Comparison of ENCODE assay signal across 9 cellular contexts in the genomic region with DNA sequence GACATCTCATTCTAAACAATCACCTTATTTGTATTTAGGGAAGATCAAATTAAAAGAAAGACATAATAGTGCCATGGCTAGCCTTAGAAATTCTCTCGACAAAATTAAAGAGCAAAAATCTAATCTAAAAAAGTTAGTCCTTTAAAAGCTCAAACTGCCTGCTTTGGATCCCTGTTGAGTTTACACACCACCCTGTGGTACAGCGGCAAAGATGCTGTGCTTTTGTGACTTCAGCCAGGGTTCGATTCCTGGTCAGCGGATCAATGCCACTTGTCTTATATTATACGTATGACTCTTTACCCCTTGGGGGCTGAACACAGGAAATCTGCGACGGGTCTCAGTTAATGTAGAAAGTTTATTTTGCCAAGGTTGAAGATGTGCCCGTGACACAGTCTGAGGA.
"Had no signal": no experiment of that assay in that cellular context is flagged by ENCODE, and none has a peak within 500 bp of the region (broad histone marks: within the 10 kb centered on the region; RNA-seq: fewer than 3 reads in every experiment).

No MANE protein-coding gene starts in this region.

- ATAC-seq: GM23338 had no signal

- H3K27ac ChIP-seq: KMS-11 had no signal

- H3K9ac ChIP-seq: KMS-11 had no signal

- FAIRE-seq: H1, H54, HTR-8/SVneo had no signal

- H3K4me3 ChIP-seq: GM23338 had no signal

- DNase-seq: H9, HCEC 1CT, IMR-90, KBM-7 had no signal

- H3K4me2 ChIP-seq: GM23338, KMS-11 had no signal

- H2AFZ ChIP-seq: GM23338 had no signal
